ENCODE assay signal across 1 cellular context in the genomic region with DNA sequence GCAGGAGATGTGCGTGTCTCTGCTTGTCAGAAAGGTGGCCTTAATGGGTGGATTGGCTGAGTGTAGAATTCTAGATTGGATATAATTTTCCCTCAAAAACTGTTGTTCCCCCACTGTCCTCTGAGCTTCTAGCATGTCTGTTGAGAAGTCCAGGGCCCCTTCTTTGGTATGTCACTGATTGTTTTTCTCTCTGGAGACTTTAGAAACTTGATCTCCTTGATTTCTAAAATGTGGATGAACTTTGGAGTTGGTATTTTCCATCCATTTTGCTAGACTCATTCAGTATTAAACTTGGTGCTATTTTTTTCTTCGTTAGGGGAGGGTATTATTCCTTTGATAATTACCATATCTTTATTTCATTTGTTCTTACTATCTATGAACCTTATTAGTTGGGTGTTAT.
TF ChIP-seq lines count a peak whose summit lies in the region.

No MANE protein-coding gene starts in this region.

TF ChIP-seq in HepG2, 621 proteins besides CTCF, POLR2A, EP300 and RAD21 (continued from another document):
- TF ChIP-seq ASH2L (IDR thresholded peaks at IDR 0.05; ENCODE audit: insufficient read length, low read depth, low read length) = no peak
